ENCODE assay signal across 1 cellular context in the genomic region with DNA sequence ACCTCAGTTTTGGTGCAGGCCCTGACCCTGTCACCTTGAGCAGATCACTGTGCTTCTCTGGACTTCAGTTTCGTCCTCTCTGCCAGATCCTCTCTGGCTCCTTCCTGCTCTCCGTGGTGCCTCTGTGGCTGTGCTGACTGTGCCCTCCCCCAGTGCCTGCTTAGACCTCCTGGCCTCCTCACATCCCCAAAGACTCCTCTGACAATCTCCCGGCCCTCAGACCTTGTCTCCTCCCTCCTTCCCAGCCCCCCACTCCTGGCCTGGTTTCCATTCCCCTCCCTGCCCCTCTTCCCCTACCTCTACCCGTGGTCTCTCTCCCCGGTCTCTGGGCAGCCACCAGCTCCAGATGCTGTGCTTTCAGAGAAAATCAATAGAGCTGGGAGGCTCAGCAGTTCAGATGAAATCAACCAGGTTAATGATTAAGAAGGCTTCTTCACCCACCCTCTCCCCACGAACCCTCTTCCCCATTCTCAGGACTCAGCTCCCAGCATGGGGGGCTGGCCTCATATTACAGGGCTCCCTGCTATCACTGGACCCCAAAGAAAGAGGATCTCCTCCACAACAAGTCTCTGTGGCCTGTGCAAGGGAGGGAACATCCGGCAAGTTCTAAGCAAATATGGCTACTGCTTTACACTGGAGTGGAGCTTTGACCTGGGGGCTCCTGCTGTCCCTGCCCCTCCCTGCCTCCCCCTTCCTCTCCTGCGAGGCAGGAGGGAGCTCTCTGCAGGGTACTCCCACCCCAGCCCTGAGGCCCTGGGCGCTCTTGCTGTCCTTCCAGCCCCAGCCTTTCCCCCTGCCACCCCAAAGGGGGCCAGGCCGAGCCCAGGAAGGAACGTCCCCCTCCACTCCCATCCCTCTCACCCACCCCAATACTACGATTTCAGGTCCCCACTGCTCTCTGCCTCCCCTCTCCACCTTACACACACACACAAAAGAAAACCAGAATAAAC.
A peak's percentile ranks its signal among the peaks of the same experiment; 100 is the strongest.
TF ChIP-seq lines count a peak whose summit lies in the region.

No MANE protein-coding gene starts in this region.

TF ChIP-seq in HepG2, 621 proteins besides CTCF, POLR2A, EP300 and RAD21 (continued from another document):
- TF ChIP-seq, protein P1, sequence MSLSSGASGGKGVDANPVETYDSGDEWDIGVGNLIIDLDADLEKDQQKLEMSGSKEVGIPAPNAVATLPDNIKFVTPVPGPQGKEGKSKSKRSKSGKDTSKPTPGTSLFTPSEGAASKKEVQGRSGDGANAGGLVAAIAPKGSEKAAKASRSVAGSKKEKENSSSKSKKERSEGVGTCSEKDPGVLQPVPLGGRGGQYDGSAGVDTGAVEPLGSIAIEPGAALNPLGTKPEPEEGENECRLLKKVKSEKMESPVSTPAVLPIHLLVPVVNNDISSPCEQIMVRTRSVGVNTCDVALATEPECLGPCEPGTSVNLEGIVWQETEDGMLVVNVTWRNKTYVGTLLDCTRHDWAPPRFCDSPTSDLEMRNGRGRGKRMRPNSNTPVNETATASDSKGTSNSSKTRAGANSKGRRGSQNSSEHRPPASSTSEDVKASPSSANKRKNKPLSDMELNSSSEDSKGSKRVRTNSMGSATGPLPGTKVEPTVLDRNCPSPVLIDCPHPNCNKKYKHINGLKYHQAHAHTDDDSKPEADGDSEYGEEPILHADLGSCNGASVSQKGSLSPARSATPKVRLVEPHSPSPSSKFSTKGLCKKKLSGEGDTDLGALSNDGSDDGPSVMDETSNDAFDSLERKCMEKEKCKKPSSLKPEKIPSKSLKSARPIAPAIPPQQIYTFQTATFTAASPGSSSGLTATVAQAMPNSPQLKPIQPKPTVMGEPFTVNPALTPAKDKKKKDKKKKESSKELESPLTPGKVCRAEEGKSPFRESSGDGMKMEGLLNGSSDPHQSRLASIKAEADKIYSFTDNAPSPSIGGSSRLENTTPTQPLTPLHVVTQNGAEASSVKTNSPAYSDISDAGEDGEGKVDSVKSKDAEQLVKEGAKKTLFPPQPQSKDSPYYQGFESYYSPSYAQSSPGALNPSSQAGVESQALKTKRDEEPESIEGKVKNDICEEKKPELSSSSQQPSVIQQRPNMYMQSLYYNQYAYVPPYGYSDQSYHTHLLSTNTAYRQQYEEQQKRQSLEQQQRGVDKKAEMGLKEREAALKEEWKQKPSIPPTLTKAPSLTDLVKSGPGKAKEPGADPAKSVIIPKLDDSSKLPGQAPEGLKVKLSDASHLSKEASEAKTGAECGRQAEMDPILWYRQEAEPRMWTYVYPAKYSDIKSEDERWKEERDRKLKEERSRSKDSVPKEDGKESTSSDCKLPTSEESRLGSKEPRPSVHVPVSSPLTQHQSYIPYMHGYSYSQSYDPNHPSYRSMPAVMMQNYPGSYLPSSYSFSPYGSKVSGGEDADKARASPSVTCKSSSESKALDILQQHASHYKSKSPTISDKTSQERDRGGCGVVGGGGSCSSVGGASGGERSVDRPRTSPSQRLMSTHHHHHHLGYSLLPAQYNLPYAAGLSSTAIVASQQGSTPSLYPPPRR (CRISPR knock-in tag; IDR thresholded peaks at IDR 0.05; ENCODE audit: borderline replicate concordance): peak; percentile 66; the same call in 1 of the 2 replicates
- TF ChIP-seq ZNF782 (CRISPR knock-in tag; IDR thresholded peaks at IDR 0.05; ENCODE audit: borderline replicate concordance) (peak; percentile 88; the same call in 1 of the 2 replicates), SP140L (CRISPR knock-in tag; IDR thresholded peaks at IDR 0.05; ENCODE audit: borderline replicate concordance) (no peak), ZNF616 (CRISPR knock-in tag; IDR thresholded peaks at IDR 0.05; ENCODE audit: low read depth) (no peak), XBP1 (CRISPR knock-in tag; IDR thresholded peaks at IDR 0.05) (no peak), ZNF225 (CRISPR knock-in tag; IDR thresholded peaks at IDR 0.05) (no peak), U2AF1 (optimal IDR thresholded peaks at IDR 0.05; ENCODE audit: low read depth, low read length) (no peak), ZNF772 (CRISPR knock-in tag; IDR thresholded peaks at IDR 0.05) (no peak; the same call in 1 of the 2 replicates), TEAD2 (CRISPR knock-in tag; IDR thresholded peaks at IDR 0.05) (no peak)
- TF ChIP-seq, protein P2, sequence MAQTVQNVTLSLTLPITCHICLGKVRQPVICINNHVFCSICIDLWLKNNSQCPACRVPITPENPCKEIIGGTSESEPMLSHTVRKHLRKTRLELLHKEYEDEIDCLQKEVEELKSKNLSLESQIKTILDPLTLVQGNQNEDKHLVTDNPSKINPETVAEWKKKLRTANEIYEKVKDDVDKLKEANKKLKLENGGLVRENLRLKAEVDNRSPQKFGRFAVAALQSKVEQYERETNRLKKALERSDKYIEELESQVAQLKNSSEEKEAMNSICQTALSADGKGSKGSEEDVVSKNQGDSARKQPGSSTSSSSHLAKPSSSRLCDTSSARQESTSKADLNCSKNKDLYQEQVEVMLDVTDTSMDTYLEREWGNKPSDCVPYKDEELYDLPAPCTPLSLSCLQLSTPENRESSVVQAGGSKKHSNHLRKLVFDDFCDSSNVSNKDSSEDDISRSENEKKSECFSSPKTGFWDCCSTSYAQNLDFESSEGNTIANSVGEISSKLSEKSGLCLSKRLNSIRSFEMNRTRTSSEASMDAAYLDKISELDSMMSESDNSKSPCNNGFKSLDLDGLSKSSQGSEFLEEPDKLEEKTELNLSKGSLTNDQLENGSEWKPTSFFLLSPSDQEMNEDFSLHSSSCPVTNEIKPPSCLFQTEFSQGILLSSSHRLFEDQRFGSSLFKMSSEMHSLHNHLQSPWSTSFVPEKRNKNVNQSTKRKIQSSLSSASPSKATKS (CRISPR knock-in tag; IDR thresholded peaks at IDR 0.05): no peak
- TF ChIP-seq, protein P3, sequence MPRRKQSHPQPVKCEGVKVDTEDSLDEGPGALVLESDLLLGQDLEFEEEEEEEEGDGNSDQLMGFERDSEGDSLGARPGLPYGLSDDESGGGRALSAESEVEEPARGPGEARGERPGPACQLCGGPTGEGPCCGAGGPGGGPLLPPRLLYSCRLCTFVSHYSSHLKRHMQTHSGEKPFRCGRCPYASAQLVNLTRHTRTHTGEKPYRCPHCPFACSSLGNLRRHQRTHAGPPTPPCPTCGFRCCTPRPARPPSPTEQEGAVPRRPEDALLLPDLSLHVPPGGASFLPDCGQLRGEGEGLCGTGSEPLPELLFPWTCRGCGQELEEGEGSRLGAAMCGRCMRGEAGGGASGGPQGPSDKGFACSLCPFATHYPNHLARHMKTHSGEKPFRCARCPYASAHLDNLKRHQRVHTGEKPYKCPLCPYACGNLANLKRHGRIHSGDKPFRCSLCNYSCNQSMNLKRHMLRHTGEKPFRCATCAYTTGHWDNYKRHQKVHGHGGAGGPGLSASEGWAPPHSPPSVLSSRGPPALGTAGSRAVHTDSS (CRISPR knock-in tag; conservative IDR thresholded peaks at IDR 0.05): no peak
